ENCODE assay signal across 3 cellular contexts in genomic region chr1:166270476-166271150, GRCh38.
"Had no signal": no experiment of that assay in that cellular context is flagged by ENCODE, and none has a peak within 500 bp of the region (broad histone marks: within the 10 kb centered on the region; RNA-seq: fewer than 3 reads in every experiment).

No MANE protein-coding gene starts in this region.

- ATAC-seq: GM12878 had no signal

- DNase-seq: GDM1, GF-D8 had no signal

- H3K4me3 ChIP-seq: GM12878 had no signal
